8 cellular contexts compared by ENCODE assay signal in the genomic region with DNA sequence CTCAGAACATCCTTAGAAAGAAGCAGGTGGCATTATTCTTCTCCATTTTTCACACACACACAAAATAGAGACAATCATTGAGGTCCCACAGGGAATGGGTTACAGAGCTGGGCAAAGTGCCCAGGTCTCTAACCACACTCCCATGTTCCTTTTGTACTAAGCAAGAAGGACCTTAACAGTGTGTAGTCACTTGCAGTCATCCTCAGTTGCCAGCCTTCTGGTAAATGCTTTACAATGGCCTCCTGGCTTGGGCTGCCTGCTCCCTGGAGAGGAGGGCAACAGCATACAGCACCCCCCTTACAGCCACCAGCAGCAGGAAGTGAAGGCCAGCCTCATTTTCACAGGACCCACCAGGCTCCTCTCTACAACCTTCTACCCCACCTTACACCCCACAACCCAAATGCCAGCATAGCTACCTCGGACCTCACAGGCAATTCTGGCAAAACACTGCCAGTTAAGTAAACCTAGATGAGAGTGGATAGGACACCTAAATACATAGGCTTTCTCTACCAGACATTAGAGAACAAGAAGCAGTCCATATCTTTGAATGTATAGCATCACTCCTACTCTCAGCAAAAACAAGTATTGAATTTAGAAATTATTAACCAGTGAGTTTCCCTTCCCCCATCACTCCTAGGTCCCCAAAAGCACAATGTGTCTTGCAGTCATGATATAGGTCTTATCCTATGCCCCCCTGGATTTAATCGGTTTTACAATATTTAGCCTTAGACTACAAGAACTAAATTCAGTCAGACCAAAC.
DNase-seq lines count a peak whose midpoint lies in the region; ATAC-seq and TF ChIP-seq lines count a peak whose summit lies in the region.

No MANE protein-coding gene starts in this region.

- no peak overlapping the region for H2AK5ac ChIP-seq in mesenchymal stem cell (ENCODE audit: low read length, severe bottlenecking)

- H3K27ac Mint-ChIP-seq in activated naive CD4-positive, alpha-beta T cell treated with anti-CD3 and anti-CD28 coated beads, Interleukin-2, amount 50 U/mL, for 72 hours = no peak overlapping the region

- in situ Hi-C loops in SK-MEL-5 (cut with HindIII; ENCODE audit: low pct_unique_long_range_greater_than_20kb, low sequenced_read_pairs) = no loop called here

- peak; percentile 49 for ATAC-seq in GM18520 (IDR thresholded peaks at IDR 0.05; ENCODE audit: unreplicated experiment)
- ATAC-seq in HG03108 (IDR thresholded peaks at IDR 0.05; ENCODE audit: unreplicated experiment) = peak; percentile 74
- no peak for ATAC-seq in HG03045 (IDR thresholded peaks at IDR 0.05; ENCODE audit: unreplicated experiment)
- no peak for ATAC-seq in activated naive CD4-positive, alpha-beta T cell treated with anti-CD3 and anti-CD28 coated beads, Interleukin-2, amount 50 U/mL, for 72 hours

- H3K4me2 ChIP-seq in mesenchymal stem cell (ENCODE audit: low read length, poor library complexity, severe bottlenecking) = no peak overlapping the region

- intact Hi-C loops in ascending aorta (cut with DNase I) = no loop called here

- H2BK15ac ChIP-seq in mesenchymal stem cell (ENCODE audit: low read depth, poor library complexity, severe bottlenecking) = no peak overlapping the region

- H3K79me1 ChIP-seq in mesenchymal stem cell (replicated peaks; ENCODE audit: low read length, poor library complexity, severe bottlenecking) = peaks cover 28% of the 10 kb centered on the region

- H3K36me3 ChIP-seq in mesenchymal stem cell (ENCODE audit: control insufficient read depth in 1 of 2, insufficient read depth in 2 of 2, low read depth in 1 of 2, low read length in 2 of 2) (peaks cover 0 to 15% of the 10 kb centered on the region in 2 experiments), ascending aorta (peaks cover 0 to 4% of the 10 kb centered on the region in 2 donors)

- WGBS in mesenchymal stem cell = 94% methylated on average over 2 of the region's 2 CpGs

- DNase-seq in SK-MEL-5 (ENCODE audit: low read depth, low spot score) (peak; percentile 14), mesenchymal stem cell (no peak), NCI-H146 treated with DMSO at 0.1 percent for 48 hours (lab: John Stamatoyannopoulos, UW; ENCODE audit: unreplicated experiment) (no peak), ascending aorta (ENCODE audit: low spot score in 2 of 2) (no peak)
- DNase-seq in activated naive CD4-positive, alpha-beta T cell treated with anti-CD3 and anti-CD28 coated beads, Interleukin-2, amount 50 U/mL, for 72 hours (ENCODE audit: low spot score in 2 of 2) = no peak

- no peak overlapping the region for H3K23ac ChIP-seq in mesenchymal stem cell (ENCODE audit: low read length in 2 of 2)

- H3K4me3 ChIP-seq in mesenchymal stem cell (ENCODE audit: insufficient read depth in 1 of 2, low read depth in 1 of 2, low read length in 2 of 2) (no peak overlapping the region), ascending aorta (no peak overlapping the region)

- H3K4me1 ChIP-seq in mesenchymal stem cell (ENCODE audit: control insufficient read depth, insufficient read depth, low read depth, low read length) (peaks cover 4% of the 10 kb centered on the region), ascending aorta (peaks cover 0 to 3% of the 10 kb centered on the region in 2 donors)

- no peaks in the 10 kb centered on the region for H3K27me3 ChIP-seq in mesenchymal stem cell (ENCODE audit: control insufficient read depth in 1 of 2, insufficient read depth in 1 of 2, low read length in 2 of 2)
- H3K27me3 ChIP-seq in ascending aorta = no peaks in the 10 kb centered on the region

- H3K27ac ChIP-seq in mesenchymal stem cell (ENCODE audit: low read length, poor library complexity, severe bottlenecking) (no peak overlapping the region), ascending aorta (no peak overlapping the region)

- no peak overlapping the region for H2BK12ac ChIP-seq in mesenchymal stem cell (ENCODE audit: low read length in 2 of 2)

- no peak overlapping the region for H2AFZ ChIP-seq in mesenchymal stem cell (ENCODE audit: low read depth, low read length)

- no peak for TF ChIP-seq CTCF in ascending aorta (IDR thresholded peaks at IDR 0.05)

- no peak overlapping the region for H2BK5ac ChIP-seq in mesenchymal stem cell (ENCODE audit: low read depth, low read length, poor library complexity, severe bottlenecking)

- peak overlapping the region; percentile 28 to 60 for H3K18ac ChIP-seq in mesenchymal stem cell (ENCODE audit: low read depth in 1 of 2, low read length in 2 of 2)

- no peaks in the 10 kb centered on the region for H3K9me3 Mint-ChIP-seq in activated naive CD4-positive, alpha-beta T cell treated with anti-CD3 and anti-CD28 coated beads, Interleukin-2, amount 50 U/mL, for 72 hours

- H4K8ac ChIP-seq in mesenchymal stem cell (ENCODE audit: low read length) = no peak overlapping the region

- no peak overlapping the region for H3K14ac ChIP-seq in mesenchymal stem cell (ENCODE audit: low read length in 2 of 2)

- peak overlapping the region in 1 of 2 experiments; percentile 17 for H3K4ac ChIP-seq in mesenchymal stem cell (ENCODE audit: low read depth in 1 of 2, low read length in 2 of 2)

- H3K9me3 ChIP-seq in mesenchymal stem cell (ENCODE audit: control insufficient read depth, low read length) (no peaks in the 10 kb centered on the region), ascending aorta (no peaks in the 10 kb centered on the region)

- no peak overlapping the region for H2BK120ac ChIP-seq in mesenchymal stem cell (ENCODE audit: low read depth, low read length)

- no peak overlapping the region for H3K9ac ChIP-seq in mesenchymal stem cell (ENCODE audit: low read length)

- peaks cover 0 to 6% of the 10 kb centered on the region in 2 donors for H3K36me3 Mint-ChIP-seq in activated naive CD4-positive, alpha-beta T cell treated with anti-CD3 and anti-CD28 coated beads, Interleukin-2, amount 50 U/mL, for 72 hours

- no peak overlapping the region for H4K91ac ChIP-seq in mesenchymal stem cell (ENCODE audit: low read length)

Comparison
In these comparisons a context has a peak if more than half of its experiments do, and no peak if none do; other contexts are left out.
1. ATAC-seq: peak in GM18520 (single experiment) and HG03108 (single experiment); none in HG03045 (single experiment) and activated naive CD4-positive, alpha-beta T cell treated with anti-CD3 and anti-CD28 coated beads, Interleukin-2, amount 50 U/mL, for 72 hours (0 of 2).